In the genomic region with DNA sequence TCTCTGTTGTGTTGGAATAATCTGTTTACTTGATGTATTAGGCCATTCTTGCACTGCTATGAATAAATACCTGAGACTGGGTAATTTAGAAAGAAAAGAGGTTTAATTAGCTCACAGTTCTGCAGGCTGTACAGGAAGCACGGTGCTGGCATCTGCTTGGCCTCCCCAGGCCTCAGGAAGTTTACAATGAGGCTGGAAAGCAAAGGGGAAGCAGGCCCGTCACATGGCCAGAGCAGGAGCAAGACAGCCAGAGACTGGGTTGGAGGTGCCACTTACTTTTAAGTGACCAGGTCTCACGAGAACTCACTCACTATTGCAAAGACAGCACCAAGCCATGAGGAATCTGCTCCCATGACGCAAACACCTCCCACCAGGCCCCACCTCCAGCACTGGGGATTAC, we compare ENCODE assay signal across 13 cellular contexts. TPM values are rescaled to one million over a fixed set of nuclear protein-coding genes. Genes with fewer than 3 reads are reported as not detected.
DNase-seq lines count a peak whose midpoint lies in the region; ATAC-seq and FAIRE-seq lines count a peak whose summit lies in the region.
"Had no signal": no experiment of that assay in that cellular context is flagged by ENCODE, and none has a peak within 500 bp of the region (broad histone marks: within the 10 kb centered on the region; RNA-seq: fewer than 3 reads in every experiment).

No MANE protein-coding gene starts in this region.

- H3K27ac Mint-ChIP-seq in T-helper 17 cell: peak overlapping the region; percentile 16
- H3K27ac Mint-ChIP-seq in central memory CD8-positive, alpha-beta T cell (ENCODE audit: low read depth): peak overlapping the region; percentile 84
- peak overlapping the region in 4 of 6 donors; percentile 29 to 79 (median 39) for H3K27ac Mint-ChIP-seq in immature natural killer cell

- H3K4me3 Mint-ChIP-seq in T-helper 17 cell: no peak overlapping the region
- H3K4me3 Mint-ChIP-seq in central memory CD8-positive, alpha-beta T cell: no peak overlapping the region
- H3K4me3 Mint-ChIP-seq in immature natural killer cell: peak overlapping the region in 1 of 5 donors; percentile 34
- H3K4me3 Mint-ChIP-seq: CD14-positive monocyte had no signal

- H3K9me3 ChIP-seq in T-helper 17 cell (ENCODE audit: control insufficient read depth, low read length, poor library complexity, severe bottlenecking): no peaks in the 10 kb centered on the region

- FAIRE-seq in GM19239 (lab: Jason Lieb, UNC): no peak

- H3K9me3 Mint-ChIP-seq in central memory CD8-positive, alpha-beta T cell: no peaks in the 10 kb centered on the region
- H3K9me3 Mint-ChIP-seq in immature natural killer cell: no peaks in the 10 kb centered on the region

- H3K4me1 Mint-ChIP-seq in T-helper 17 cell (peaks cover 46% of the 10 kb centered on the region), immature natural killer cell (peaks cover 28 to 52% of the 10 kb centered on the region in 2 donors)
- H3K4me1 Mint-ChIP-seq in central memory CD8-positive, alpha-beta T cell: peaks cover 64% of the 10 kb centered on the region

- H3K36me3 Mint-ChIP-seq in T-helper 17 cell (ENCODE audit: low read depth): peaks cover 3% of the 10 kb centered on the region
- H3K36me3 Mint-ChIP-seq in central memory CD8-positive, alpha-beta T cell (ENCODE audit: insufficient read depth): peaks cover 15% of the 10 kb centered on the region
- peaks cover 0 to 4% (median 4%) of the 10 kb centered on the region in 3 donors for H3K36me3 Mint-ChIP-seq in immature natural killer cell

- no peaks in the 10 kb centered on the region for H3K27me3 Mint-ChIP-seq in T-helper 17 cell
- no peaks in the 10 kb centered on the region for H3K27me3 Mint-ChIP-seq in central memory CD8-positive, alpha-beta T cell
- peaks cover 0 to 2% (median 2%) of the 10 kb centered on the region in 3 donors for H3K27me3 Mint-ChIP-seq in immature natural killer cell (ENCODE audit: low read depth in 3 of 3)

- DNase-seq in SKM-1 treated with dmso at 0.1 percent for 144 hours (lab: John Stamatoyannopoulos, UW; ENCODE audit: unreplicated experiment): peak; percentile 11
- no peak for DNase-seq in SKM-1 (lab: John Stamatoyannopoulos, UW; ENCODE audit: unreplicated experiment)
- no peak for DNase-seq in T-helper 17 cell
- no peak for DNase-seq in central memory CD8-positive, alpha-beta T cell (ENCODE audit: low spot score in 2 of 2)
- no peak for DNase-seq in immature natural killer cell
- no peak for DNase-seq in GM19239 (ENCODE audit: insufficient read length, low spot score)
- DNase-seq: DMS53, GF-D8, GM23248, H7 had no signal

- ATAC-seq in T-helper 17 cell (no peak), GM21528 (IDR thresholded peaks at IDR 0.05; ENCODE audit: low FRiP score, unreplicated experiment) (no peak), GM21360 (IDR thresholded peaks at IDR 0.05; ENCODE audit: unreplicated experiment) (no peak)
- no peak for ATAC-seq in central memory CD8-positive, alpha-beta T cell (replicated peaks; ENCODE audit: extremely low read depth, poor library complexity, severe bottlenecking)

RNA-seq across cellular contexts. Expression of a gene that starts 50.6 kb away (rescaled TPM):
- 1 to 10 TPM; 7.8 to 8.3 TPM for total RNA-seq in T-helper 17 cell
- polyA plus RNA-seq in immature natural killer cell: 10 to 100 TPM; 31.9 to 51.2 (median 33.3) TPM

Comparison
In these comparisons a context has a peak if more than half of its experiments do, and no peak if none do; other contexts are left out.
1. H3K27ac Mint-ChIP-seq: peak in every context shown above with its lines; median percentile 84 in central memory CD8-positive, alpha-beta T cell; 39 in immature natural killer cell; 16 in T-helper 17 cell.